Comparison of ENCODE assay signal across 1 cellular context in the genomic region with DNA sequence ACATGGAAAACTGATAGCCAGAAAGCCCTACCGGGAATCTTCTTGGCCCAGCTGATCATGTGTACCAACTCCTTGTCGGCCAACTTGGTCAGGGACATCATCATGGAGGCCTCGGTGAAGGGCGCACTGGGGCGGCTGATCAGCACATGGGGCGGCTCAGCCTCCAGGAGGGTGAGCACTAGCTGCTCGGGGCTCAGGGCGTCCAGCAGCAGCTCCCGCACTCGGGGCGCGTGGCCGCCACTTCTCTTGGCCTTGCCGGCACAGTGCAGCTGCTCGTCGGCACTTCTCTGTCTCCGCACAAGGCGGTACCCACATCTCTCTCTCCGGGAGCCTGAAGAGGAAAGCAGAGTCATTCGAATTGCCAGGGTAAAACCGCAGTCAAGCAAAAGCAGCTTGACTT.
TF ChIP-seq lines count a peak whose summit lies in the region.

No MANE protein-coding gene starts in this region.

TF ChIP-seq in GM23338, 12 proteins besides CTCF, POLR2A, EP300 and RAD21 (continued from another document):
- TF ChIP-seq, protein P1, sequence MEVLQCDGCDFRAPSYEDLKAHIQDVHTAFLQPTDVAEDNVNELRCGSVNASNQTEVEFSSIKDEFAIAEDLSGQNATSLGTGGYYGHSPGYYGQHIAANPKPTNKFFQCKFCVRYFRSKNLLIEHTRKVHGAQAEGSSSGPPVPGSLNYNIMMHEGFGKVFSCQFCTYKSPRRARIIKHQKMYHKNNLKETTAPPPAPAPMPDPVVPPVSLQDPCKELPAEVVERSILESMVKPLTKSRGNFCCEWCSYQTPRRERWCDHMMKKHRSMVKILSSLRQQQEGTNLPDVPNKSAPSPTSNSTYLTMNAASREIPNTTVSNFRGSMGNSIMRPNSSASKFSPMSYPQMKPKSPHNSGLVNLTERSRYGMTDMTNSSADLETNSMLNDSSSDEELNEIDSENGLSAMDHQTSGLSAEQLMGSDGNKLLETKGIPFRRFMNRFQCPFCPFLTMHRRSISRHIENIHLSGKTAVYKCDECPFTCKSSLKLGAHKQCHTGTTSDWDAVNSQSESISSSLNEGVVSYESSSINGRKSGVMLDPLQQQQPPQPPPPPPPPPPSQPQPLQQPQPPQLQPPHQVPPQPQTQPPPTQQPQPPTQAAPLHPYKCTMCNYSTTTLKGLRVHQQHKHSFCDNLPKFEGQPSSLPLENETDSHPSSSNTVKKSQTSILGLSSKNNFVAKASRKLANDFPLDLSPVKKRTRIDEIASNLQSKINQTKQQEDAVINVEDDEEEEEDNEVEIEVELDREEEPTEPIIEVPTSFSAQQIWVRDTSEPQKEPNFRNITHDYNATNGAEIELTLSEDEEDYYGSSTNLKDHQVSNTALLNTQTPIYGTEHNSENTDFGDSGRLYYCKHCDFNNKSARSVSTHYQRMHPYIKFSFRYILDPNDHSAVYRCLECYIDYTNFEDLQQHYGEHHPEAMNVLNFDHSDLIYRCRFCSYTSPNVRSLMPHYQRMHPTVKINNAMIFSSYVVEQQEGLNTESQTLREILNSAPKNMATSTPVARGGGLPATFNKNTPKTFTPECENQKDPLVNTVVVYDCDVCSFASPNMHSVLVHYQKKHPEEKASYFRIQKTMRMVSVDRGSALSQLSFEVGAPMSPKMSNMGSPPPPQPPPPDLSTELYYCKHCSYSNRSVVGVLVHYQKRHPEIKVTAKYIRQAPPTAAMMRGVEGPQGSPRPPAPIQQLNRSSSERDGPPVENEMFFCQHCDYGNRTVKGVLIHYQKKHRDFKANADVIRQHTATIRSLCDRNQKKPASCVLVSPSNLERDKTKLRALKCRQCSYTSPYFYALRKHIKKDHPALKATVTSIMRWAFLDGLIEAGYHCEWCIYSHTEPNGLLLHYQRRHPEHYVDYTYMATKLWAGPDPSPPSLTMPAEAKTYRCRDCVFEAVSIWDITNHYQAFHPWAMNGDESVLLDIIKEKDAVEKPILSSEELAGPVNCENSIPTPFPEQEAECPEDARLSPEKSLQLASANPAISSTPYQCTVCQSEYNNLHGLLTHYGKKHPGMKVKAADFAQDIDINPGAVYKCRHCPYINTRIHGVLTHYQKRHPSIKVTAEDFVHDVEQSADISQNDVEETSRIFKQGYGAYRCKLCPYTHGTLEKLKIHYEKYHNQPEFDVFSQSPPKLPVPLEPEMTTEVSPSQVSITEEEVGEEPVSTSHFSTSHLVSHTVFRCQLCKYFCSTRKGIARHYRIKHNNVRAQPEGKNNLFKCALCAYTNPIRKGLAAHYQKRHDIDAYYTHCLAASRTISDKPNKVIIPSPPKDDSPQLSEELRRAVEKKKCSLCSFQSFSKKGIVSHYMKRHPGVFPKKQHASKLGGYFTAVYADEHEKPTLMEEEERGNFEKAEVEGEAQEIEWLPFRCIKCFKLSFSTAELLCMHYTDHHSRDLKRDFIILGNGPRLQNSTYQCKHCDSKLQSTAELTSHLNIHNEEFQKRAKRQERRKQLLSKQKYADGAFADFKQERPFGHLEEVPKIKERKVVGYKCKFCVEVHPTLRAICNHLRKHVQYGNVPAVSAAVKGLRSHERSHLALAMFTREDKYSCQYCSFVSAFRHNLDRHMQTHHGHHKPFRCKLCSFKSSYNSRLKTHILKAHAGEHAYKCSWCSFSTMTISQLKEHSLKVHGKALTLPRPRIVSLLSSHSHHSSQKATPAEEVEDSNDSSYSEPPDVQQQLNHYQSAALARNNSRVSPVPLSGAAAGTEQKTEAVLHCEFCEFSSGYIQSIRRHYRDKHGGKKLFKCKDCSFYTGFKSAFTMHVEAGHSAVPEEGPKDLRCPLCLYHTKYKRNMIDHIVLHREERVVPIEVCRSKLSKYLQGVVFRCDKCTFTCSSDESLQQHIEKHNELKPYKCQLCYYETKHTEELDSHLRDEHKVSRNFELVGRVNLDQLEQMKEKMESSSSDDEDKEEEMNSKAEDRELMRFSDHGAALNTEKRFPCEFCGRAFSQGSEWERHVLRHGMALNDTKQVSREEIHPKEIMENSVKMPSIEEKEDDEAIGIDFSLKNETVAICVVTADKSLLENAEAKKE (CRISPR knock-in tag; IDR thresholded peaks at IDR 0.05), result no peak
- TF ChIP-seq CREB1 (CRISPR knock-in tag; IDR thresholded peaks at IDR 0.05; ENCODE audit: low read depth) (no peak), NANOG (IDR thresholded peaks at IDR 0.05; ENCODE audit: borderline replicate concordance) (no peak), ZNF331 (CRISPR knock-in tag; IDR thresholded peaks at IDR 0.05; ENCODE audit: low read depth) (no peak), EZH2phosphoT487 (IDR thresholded peaks at IDR 0.05; ENCODE audit: unreplicated experiment) (no peak)
- TF ChIP-seq, protein P2, sequence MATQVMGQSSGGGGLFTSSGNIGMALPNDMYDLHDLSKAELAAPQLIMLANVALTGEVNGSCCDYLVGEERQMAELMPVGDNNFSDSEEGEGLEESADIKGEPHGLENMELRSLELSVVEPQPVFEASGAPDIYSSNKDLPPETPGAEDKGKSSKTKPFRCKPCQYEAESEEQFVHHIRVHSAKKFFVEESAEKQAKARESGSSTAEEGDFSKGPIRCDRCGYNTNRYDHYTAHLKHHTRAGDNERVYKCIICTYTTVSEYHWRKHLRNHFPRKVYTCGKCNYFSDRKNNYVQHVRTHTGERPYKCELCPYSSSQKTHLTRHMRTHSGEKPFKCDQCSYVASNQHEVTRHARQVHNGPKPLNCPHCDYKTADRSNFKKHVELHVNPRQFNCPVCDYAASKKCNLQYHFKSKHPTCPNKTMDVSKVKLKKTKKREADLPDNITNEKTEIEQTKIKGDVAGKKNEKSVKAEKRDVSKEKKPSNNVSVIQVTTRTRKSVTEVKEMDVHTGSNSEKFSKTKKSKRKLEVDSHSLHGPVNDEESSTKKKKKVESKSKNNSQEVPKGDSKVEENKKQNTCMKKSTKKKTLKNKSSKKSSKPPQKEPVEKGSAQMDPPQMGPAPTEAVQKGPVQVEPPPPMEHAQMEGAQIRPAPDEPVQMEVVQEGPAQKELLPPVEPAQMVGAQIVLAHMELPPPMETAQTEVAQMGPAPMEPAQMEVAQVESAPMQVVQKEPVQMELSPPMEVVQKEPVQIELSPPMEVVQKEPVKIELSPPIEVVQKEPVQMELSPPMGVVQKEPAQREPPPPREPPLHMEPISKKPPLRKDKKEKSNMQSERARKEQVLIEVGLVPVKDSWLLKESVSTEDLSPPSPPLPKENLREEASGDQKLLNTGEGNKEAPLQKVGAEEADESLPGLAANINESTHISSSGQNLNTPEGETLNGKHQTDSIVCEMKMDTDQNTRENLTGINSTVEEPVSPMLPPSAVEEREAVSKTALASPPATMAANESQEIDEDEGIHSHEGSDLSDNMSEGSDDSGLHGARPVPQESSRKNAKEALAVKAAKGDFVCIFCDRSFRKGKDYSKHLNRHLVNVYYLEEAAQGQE (IDR thresholded peaks at IDR 0.05; ENCODE audit: unreplicated experiment), result no peak
